ENCODE assay signal across 2 cellular contexts in genomic region chr12:53728206-53728605, GRCh38.
TF ChIP-seq lines count a peak whose summit lies in the region.

No MANE protein-coding gene starts in this region.

TF ChIP-seq in SK-N-SH, 30 proteins besides CTCF, POLR2A, EP300 and RAD21 (continued from another document):
- TF ChIP-seq, protein P1, sequence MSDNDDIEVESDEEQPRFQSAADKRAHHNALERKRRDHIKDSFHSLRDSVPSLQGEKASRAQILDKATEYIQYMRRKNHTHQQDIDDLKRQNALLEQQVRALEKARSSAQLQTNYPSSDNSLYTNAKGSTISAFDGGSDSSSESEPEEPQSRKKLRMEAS (IDR thresholded peaks at IDR 0.05; ENCODE audit: low read depth) = no peak
- TF ChIP-seq CHD2 (IDR thresholded peaks at IDR 0.05; ENCODE audit: low read length, partially characterized antibody) = no peak
- no peak for TF ChIP-seq GABPA (IDR thresholded peaks at IDR 0.05; ENCODE audit: low read depth)
- no peak for TF ChIP-seq SMC3 (IDR thresholded peaks at IDR 0.05; ENCODE audit: low read depth, low read length)
- TF ChIP-seq PBX3 (IDR thresholded peaks at IDR 0.05) = no peak
- no peak for TF ChIP-seq JUND (IDR thresholded peaks at IDR 0.05)
- no peak for TF ChIP-seq USF2 (IDR thresholded peaks at IDR 0.05; ENCODE audit: borderline replicate concordance, low read depth, low read length)
TF ChIP-seq in SK-N-SH: peak in this region for 0.

TF ChIP-seq in SK-N-SH treated with all-trans-retinoic acid at 6 μM for 48 hours, 23 proteins besides CTCF, POLR2A, EP300 and RAD21 (continued from another document):
- TF ChIP-seq RARB (CRISPR knock-in tag; IDR thresholded peaks at IDR 0.05) = no peak
- no peak for TF ChIP-seq TSHZ2 (CRISPR knock-in tag; IDR thresholded peaks at IDR 0.05)
- TF ChIP-seq BACH2 (CRISPR knock-in tag; IDR thresholded peaks at IDR 0.05; ENCODE audit: borderline replicate concordance) = no peak
- TF ChIP-seq, protein P2, sequence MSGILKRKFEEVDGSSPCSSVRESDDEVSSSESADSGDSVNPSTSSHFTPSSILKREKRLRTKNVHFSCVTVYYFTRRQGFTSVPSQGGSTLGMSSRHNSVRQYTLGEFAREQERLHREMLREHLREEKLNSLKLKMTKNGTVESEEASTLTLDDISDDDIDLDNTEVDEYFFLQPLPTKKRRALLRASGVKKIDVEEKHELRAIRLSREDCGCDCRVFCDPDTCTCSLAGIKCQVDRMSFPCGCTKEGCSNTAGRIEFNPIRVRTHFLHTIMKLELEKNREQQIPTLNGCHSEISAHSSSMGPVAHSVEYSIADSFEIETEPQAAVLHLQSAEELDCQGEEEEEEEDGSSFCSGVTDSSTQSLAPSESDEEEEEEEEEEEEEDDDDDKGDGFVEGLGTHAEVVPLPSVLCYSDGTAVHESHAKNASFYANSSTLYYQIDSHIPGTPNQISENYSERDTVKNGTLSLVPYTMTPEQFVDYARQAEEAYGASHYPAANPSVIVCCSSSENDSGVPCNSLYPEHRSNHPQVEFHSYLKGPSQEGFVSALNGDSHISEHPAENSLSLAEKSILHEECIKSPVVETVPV (CRISPR knock-in tag; IDR thresholded peaks at IDR 0.05) = no peak
- TF ChIP-seq, protein P3, sequence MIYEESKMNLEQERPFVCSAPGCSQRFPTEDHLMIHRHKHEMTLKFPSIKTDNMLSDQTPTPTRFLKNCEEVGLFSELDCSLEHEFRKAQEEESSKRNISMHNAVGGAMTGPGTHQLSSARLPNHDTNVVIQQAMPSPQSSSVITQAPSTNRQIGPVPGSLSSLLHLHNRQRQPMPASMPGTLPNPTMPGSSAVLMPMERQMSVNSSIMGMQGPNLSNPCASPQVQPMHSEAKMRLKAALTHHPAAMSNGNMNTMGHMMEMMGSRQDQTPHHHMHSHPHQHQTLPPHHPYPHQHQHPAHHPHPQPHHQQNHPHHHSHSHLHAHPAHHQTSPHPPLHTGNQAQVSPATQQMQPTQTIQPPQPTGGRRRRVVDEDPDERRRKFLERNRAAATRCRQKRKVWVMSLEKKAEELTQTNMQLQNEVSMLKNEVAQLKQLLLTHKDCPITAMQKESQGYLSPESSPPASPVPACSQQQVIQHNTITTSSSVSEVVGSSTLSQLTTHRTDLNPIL (CRISPR knock-in tag; IDR thresholded peaks at IDR 0.05; ENCODE audit: low read depth) = no peak
- TF ChIP-seq OSR1 (CRISPR knock-in tag; IDR thresholded peaks at IDR 0.05) = no peak
- no peak for TF ChIP-seq ZFP30 (CRISPR knock-in tag; IDR thresholded peaks at IDR 0.05)
- no peak for TF ChIP-seq TCF4 (CRISPR knock-in tag; IDR thresholded peaks at IDR 0.05; ENCODE audit: borderline replicate concordance)
